ENCODE assay signal across 15 cellular contexts in the genomic region with DNA sequence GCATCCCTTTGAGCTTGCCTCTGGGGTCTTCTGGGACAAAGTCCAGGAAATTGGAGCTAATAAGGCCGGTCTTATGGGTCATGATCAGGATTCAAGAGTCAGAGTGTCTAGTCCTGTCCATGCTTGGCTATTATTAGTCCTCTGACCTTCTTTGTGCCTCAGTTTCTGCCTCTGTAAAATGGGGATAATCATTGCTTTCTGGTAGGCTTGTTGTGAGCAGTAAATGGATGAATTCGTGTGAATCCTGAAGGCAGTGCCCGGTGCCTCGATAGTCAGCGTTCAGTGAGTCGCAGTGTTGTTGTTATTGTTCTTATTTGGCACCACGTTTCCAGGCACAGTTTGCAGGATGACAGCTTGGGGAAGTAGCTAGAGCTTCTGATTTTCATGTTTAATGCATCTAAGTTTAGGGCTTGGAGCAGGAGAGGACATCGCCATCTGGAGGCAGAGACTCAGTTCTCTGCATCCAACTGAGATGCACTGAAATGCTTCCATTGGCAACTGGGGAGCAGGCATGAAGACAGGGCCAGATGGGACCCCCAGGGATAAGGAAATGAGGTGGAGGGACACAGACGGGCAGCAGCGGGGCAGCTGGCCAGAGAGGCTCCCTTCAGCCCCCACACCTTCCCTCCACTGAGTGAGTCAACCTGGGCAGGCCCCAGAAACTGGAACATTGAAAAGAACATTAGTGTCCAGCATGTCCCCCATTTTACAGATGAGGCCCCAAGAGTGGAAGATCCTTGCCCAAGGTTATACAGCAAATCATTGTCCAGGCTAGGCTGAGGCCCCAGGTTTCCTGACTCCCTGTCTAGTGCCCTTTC.
DNase-seq lines count a peak whose midpoint lies in the region; ATAC-seq and TF ChIP-seq lines count a peak whose summit lies in the region.
"Had no signal": no experiment of that assay in that cellular context is flagged by ENCODE, and none has a peak within 500 bp of the region (broad histone marks: within the 10 kb centered on the region; RNA-seq: fewer than 3 reads in every experiment).

No MANE protein-coding gene starts in this region.

- peaks cover 9% of the 10 kb centered on the region for H3K4me1 Mint-ChIP-seq in neural crest cell
- H3K4me1 Mint-ChIP-seq: activated naive CD8-positive, alpha-beta T cell treated with anti-CD3 and anti-CD28 coated beads for 36 hours had no signal

- peaks cover 3% of the 10 kb centered on the region for H3K9me3 Mint-ChIP-seq in neural crest cell

- H3K27ac Mint-ChIP-seq in neural crest cell (ENCODE audit: unreplicated experiment), result no peak overlapping the region
- H3K27ac Mint-ChIP-seq: activated naive CD8-positive, alpha-beta T cell treated with anti-CD3 and anti-CD28 coated beads for 36 hours had no signal

- H3K4me3 ChIP-seq in NB4 (ENCODE audit: low read depth, low read length), result no peak overlapping the region
- no peak overlapping the region for H3K4me3 ChIP-seq in epithelial cell of esophagus (ENCODE audit: low read length)
- H3K4me3 ChIP-seq: GM12878, tibial nerve had no signal

- no peaks in the 10 kb centered on the region for H3K36me3 Mint-ChIP-seq in neural crest cell (ENCODE audit: low read depth)
- H3K36me3 Mint-ChIP-seq: activated naive CD8-positive, alpha-beta T cell treated with anti-CD3 and anti-CD28 coated beads for 36 hours had no signal

- TF ChIP-seq POLR2A in NB4 (IDR thresholded peaks at IDR 0.05; ENCODE audit: extremely low read depth, insufficient read length), result no peak

- H3K4me3 Mint-ChIP-seq in neural crest cell, result no peak overlapping the region
- H3K4me3 Mint-ChIP-seq: activated naive CD8-positive, alpha-beta T cell treated with anti-CD3 and anti-CD28 coated beads for 36 hours had no signal

- peaks cover 9% of the 10 kb centered on the region for H3K27me3 Mint-ChIP-seq in neural crest cell (ENCODE audit: low read depth)

- ATAC-seq in GM21737 (IDR thresholded peaks at IDR 0.05; ENCODE audit: unreplicated experiment), result no peak
- ATAC-seq: GM12878 had no signal

- peak; percentile 13 for DNase-seq in EH (ENCODE audit: low read depth)
- DNase-seq in NB4 (ENCODE audit: low read depth), result no peak
- DNase-seq in epithelial cell of esophagus (ENCODE audit: low read depth), result peak; percentile 11
- no peak for DNase-seq in neural crest cell (ENCODE audit: low read depth, low spot score)
- no peak for DNase-seq in NK-92 treated with Interleukin-12 subunit alpha and Interleukin-12 subunit beta, amount 100 ng/mL, for 24 hours (lab: John Stamatoyannopoulos, UW)
- DNase-seq in stimulated activated naive CD4-positive, alpha-beta T cell (lab: John Stamatoyannopoulos, UW), result no peak
- DNase-seq: activated naive CD8-positive, alpha-beta T cell treated with anti-CD3 and anti-CD28 coated beads for 36 hours; Calu3; effector CD4-positive, alpha-beta T cell; NCI-H1105 treated with DMSO at 0.1 percent for 48 hours; NCI-H526 treated with DMSO at 0.1 percent for 48 hours; SHP77 treated with DMSO at 0.1 percent for 48 hours had no signal

- peak; percentile 19 for TF ChIP-seq CTCF in NB4 (IDR thresholded peaks at IDR 0.05; ENCODE audit: low read depth, low read length)
- TF ChIP-seq CTCF in epithelial cell of esophagus (IDR thresholded peaks at IDR 0.05; ENCODE audit: insufficient read depth, low read depth, low read length, missing control alignments), result peak; percentile 36
- peak; percentile 26 for TF ChIP-seq CTCF in neural crest cell (conservative IDR thresholded peaks at IDR 0.05)

Comparison
In these comparisons a context has a peak if more than half of its experiments do, and no peak if none do; other contexts are left out.
1. DNase-seq: peak in EH (single experiment) and epithelial cell of esophagus (single experiment); none in NB4 (single experiment), neural crest cell (single experiment), NK-92 treated with Interleukin-12 subunit alpha and Interleukin-12 subunit beta, amount 100 ng/mL, for 24 hours (single experiment) and stimulated activated naive CD4-positive, alpha-beta T cell (0 of 6).
2. Peak in every context shown above with its lines, with median percentiles within 50 percentile points of each other: CTCF ChIP-seq.